In the genomic region with DNA sequence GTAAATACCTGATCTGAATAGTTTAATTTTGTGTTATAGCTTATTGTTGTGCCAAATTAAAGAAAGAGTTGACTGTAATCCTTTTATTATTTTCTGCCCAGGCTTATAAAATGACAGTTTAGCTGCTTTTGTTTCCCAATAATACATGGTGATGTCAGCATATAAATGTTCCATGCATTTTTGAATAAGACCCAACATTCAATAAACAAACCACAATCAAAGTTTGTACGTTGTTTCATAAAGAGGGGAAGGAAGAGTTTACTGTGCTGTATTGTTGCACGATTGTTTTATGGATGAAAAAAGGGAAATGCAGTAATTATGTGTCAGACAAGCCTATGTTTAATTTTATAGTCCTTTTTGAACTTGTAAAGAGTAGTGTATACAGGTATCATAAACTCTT, we compare ENCODE assay signal across 19 cellular contexts.
DNase-seq lines count a peak whose midpoint lies in the region; ATAC-seq lines count a peak whose summit lies in the region.
"Had no signal": no experiment of that assay in that cellular context is flagged by ENCODE, and none has a peak within 500 bp of the region (broad histone marks: within the 10 kb centered on the region; RNA-seq: fewer than 3 reads in every experiment).

No MANE protein-coding gene starts in this region.

- no peak overlapping the region for H3K4me3 ChIP-seq in adipocyte (ENCODE audit: low read length)
- H3K4me3 ChIP-seq: A549, HAP-1 had no signal

- ATAC-seq in left cardiac atrium (no peak), GM21529 (IDR thresholded peaks at IDR 0.05; ENCODE audit: unreplicated experiment) (no peak), GM21737 (IDR thresholded peaks at IDR 0.05; ENCODE audit: unreplicated experiment) (no peak)
- ATAC-seq: A549, HepG2 had no signal

- intact Hi-C loops in left cardiac atrium (cut with DNase I): no loop called here

- no peaks in the 10 kb centered on the region for H3K27me3 ChIP-seq in adipocyte (replicated peaks; ENCODE audit: control insufficient read depth, insufficient read depth, low read length)
- H3K27me3 ChIP-seq: BE2C had no signal

- H3K9me3 ChIP-seq in adipocyte (ENCODE audit: control insufficient read depth, low read length): no peaks in the 10 kb centered on the region
- H3K9me3 ChIP-seq: A549, BE2C had no signal

- no peaks in the 10 kb centered on the region for H3K36me3 ChIP-seq in adipocyte (ENCODE audit: control insufficient read depth, insufficient read depth, low read length, severe bottlenecking)
- H3K36me3 ChIP-seq: BE2C, HAP-1 had no signal

- peak; percentile 23 for DNase-seq in EL
- DNase-seq in adipocyte (ENCODE audit: low read depth): peak; percentile 81
- peak; percentile 57 for DNase-seq in dedifferentiated amniotic fluid mesenchymal stem cell (ENCODE audit: extremely low spot score)
- peak; percentile 41 for DNase-seq in iris pigment epithelial cell (ENCODE audit: low read depth)
- no peak for DNase-seq in left cardiac atrium
- DNase-seq: BE2C, DMS53, KBM-7, NCI-H1092 treated with DMSO at 0.1 percent for 48 hours, NCI-H1436 treated with DMSO at 0.1 percent for 48 hours, NCI-H1930, NCI-H510A treated with DMSO at 0.1 percent for 48 hours, NCI-H748 treated with DMSO at 0.1 percent for 48 hours, SHP77 treated with DMSO at 0.1 percent for 48 hours had no signal

- no peak overlapping the region for H3K9ac ChIP-seq in adipocyte (ENCODE audit: low read length)

- no peaks in the 10 kb centered on the region for H3K4me1 ChIP-seq in adipocyte (ENCODE audit: control insufficient read depth, insufficient read depth, low read length)
- H3K4me1 ChIP-seq: A549, HAP-1 had no signal
